In genomic region chr16:56201030-56201429, GRCh38 we compare ENCODE assay signal across 1 cellular context.
TF ChIP-seq lines count a peak whose summit lies in the region.

No MANE protein-coding gene starts in this region.

TF ChIP-seq in HepG2, 621 proteins besides CTCF, POLR2A, EP300 and RAD21:
- TF ChIP-seq MZF1 (CRISPR knock-in tag; IDR thresholded peaks at IDR 0.05; ENCODE audit: borderline replicate concordance), result no peak
- no peak for TF ChIP-seq NFKBIZ (CRISPR knock-in tag; IDR thresholded peaks at IDR 0.05)
- TF ChIP-seq CBFB (CRISPR knock-in tag; IDR thresholded peaks at IDR 0.05), result no peak
- TF ChIP-seq ZNF296 (CRISPR knock-in tag; conservative IDR thresholded peaks at IDR 0.05), result no peak
- no peak for TF ChIP-seq EED (CRISPR knock-in tag; IDR thresholded peaks at IDR 0.05)
- no peak for TF ChIP-seq MNT (IDR thresholded peaks at IDR 0.05)
- TF ChIP-seq ARHGAP35 (CRISPR knock-in tag; IDR thresholded peaks at IDR 0.05; ENCODE audit: borderline replicate concordance), result no peak
- TF ChIP-seq RERE (CRISPR knock-in tag; IDR thresholded peaks at IDR 0.05; ENCODE audit: low read depth), result no peak
